In genomic region chr2:16207151-16207550, GRCh38 we compare ENCODE assay signal across 5 cellular contexts.
"Had no signal": no experiment of that assay in that cellular context is flagged by ENCODE, and none has a peak within 500 bp of the region (broad histone marks: within the 10 kb centered on the region; RNA-seq: fewer than 3 reads in every experiment).

No MANE protein-coding gene starts in this region.

- ATAC-seq: K562 had no signal

- DNase-seq: GM23248, H9, HCEC 1CT, IMR-90 had no signal

- H3K9ac ChIP-seq: GM23248 had no signal

- H3K4me3 ChIP-seq: GM23248, K562 had no signal

- H2AFZ ChIP-seq: GM23248 had no signal

- H3K27ac ChIP-seq: GM23248 had no signal
